ENCODE assay signal across 20 cellular contexts in genomic region chr14:28308727-28309126, GRCh38.
DNase-seq lines count a peak whose midpoint lies in the region; ATAC-seq and TF ChIP-seq lines count a peak whose summit lies in the region.
"Had no signal": no experiment of that assay in that cellular context is flagged by ENCODE, and none has a peak within 500 bp of the region (broad histone marks: within the 10 kb centered on the region; RNA-seq: fewer than 3 reads in every experiment).

No MANE protein-coding gene starts in this region.

- H3K27me3 ChIP-seq in endodermal cell (ENCODE audit: control insufficient read depth, insufficient read depth, low read length, poor library complexity, severe bottlenecking): no peaks in the 10 kb centered on the region
- H3K27me3 ChIP-seq: BLaER1, right lobe of liver had no signal

- H3K9me3 ChIP-seq in endodermal cell (ENCODE audit: control insufficient read depth, low read length): no peaks in the 10 kb centered on the region
- H3K9me3 ChIP-seq in mesodermal cell (ENCODE audit: control insufficient read depth, low read length): no peaks in the 10 kb centered on the region
- H3K9me3 ChIP-seq: BLaER1, right lobe of liver had no signal

- H3K27ac ChIP-seq in endodermal cell (ENCODE audit: low read depth, low read length): peak overlapping the region; percentile 12
- H3K27ac ChIP-seq in mesodermal cell (ENCODE audit: low read depth, low read length, severe bottlenecking): peak overlapping the region; percentile 95
- H3K27ac ChIP-seq: BLaER1, right lobe of liver, WERI-Rb-1 had no signal

- H3K4me1 ChIP-seq in endodermal cell (ENCODE audit: control insufficient read depth, insufficient read depth, low read length) (no peaks in the 10 kb centered on the region), mesodermal cell (ENCODE audit: control insufficient read depth, insufficient read depth, low read length, poor library complexity, severe bottlenecking) (peaks cover 26% of the 10 kb centered on the region)
- H3K4me1 ChIP-seq: BLaER1, right lobe of liver had no signal

- no peak for TF ChIP-seq CTCF in endodermal cell (conservative IDR thresholded peaks at IDR 0.05)

- no peaks in the 10 kb centered on the region for H3K27me3 Mint-ChIP-seq in endodermal cell (ENCODE audit: insufficient read depth)
- H3K27me3 Mint-ChIP-seq: stimulated activated naive CD8-positive, alpha-beta T cell treated with anti-CD3 and anti-CD28 coated beads, Interleukin-15, Interleukin-2, amounts not matched to agents 100 ng/mL and 50 ng/mL, for 24 hours had no signal

- H3K36me3 ChIP-seq in endodermal cell (ENCODE audit: control insufficient read depth, insufficient read depth, low read length) (no peaks in the 10 kb centered on the region), mesodermal cell (ENCODE audit: control insufficient read depth, insufficient read depth, low read length) (no peaks in the 10 kb centered on the region)
- H3K36me3 ChIP-seq: BLaER1, right lobe of liver, WERI-Rb-1 had no signal

- peaks cover 6% of the 10 kb centered on the region for H3K4me1 Mint-ChIP-seq in endodermal cell
- H3K4me1 Mint-ChIP-seq: nephron had no signal

- DNase-seq in Daoy (ENCODE audit: low read depth) (peak; percentile 87), RKO (ENCODE audit: low spot score) (peak; percentile 43), endodermal cell (no peak), DMS 273 treated with DMSO at 0.1 percent for 48 hours (lab: John Stamatoyannopoulos, UW) (no peak), midbrain (lab: John Stamatoyannopoulos, UW) (no peak), NCI-H446 (lab: John Stamatoyannopoulos, UW) (no peak)
- DNase-seq: activated naive CD4-positive, alpha-beta T cell treated with anti-CD3 and anti-CD28 coated beads, Interleukin-2, amount 50 U/mL, for 16 hours; dermis blood vessel endothelial cell; glutamatergic neuron; IMR-90; left colon; NCI-H1694 treated with DMSO at 0.1 percent for 48 hours; NCI-H82; right lobe of liver; WERI-Rb-1 had no signal

- no peak overlapping the region for H3K27ac Mint-ChIP-seq in endodermal cell
- H3K27ac Mint-ChIP-seq: nephron; stimulated activated naive CD8-positive, alpha-beta T cell treated with anti-CD3 and anti-CD28 coated beads, Interleukin-15, Interleukin-2, amounts not matched to agents 100 ng/mL and 50 ng/mL, for 24 hours had no signal

- H3K36me3 Mint-ChIP-seq in endodermal cell (ENCODE audit: low read depth): no peaks in the 10 kb centered on the region

- no peak overlapping the region for H3K4me3 Mint-ChIP-seq in endodermal cell
- H3K4me3 Mint-ChIP-seq: nephron; stimulated activated naive CD8-positive, alpha-beta T cell treated with anti-CD3 and anti-CD28 coated beads, Interleukin-15, Interleukin-2, amounts not matched to agents 100 ng/mL and 50 ng/mL, for 24 hours had no signal

- H3K4me3 ChIP-seq in endodermal cell (ENCODE audit: low read length) (no peak overlapping the region), mesodermal cell (ENCODE audit: extremely low read depth, insufficient read depth, low read length, poor library complexity, severe bottlenecking) (no peak overlapping the region)
- H3K4me3 ChIP-seq: BLaER1, right lobe of liver had no signal

- ATAC-seq in HG03442 (IDR thresholded peaks at IDR 0.05; ENCODE audit: unreplicated experiment): no peak
- ATAC-seq: left colon, right lobe of liver had no signal

- H3K9ac ChIP-seq in endodermal cell (ENCODE audit: extremely low read depth, low read length, poor library complexity, severe bottlenecking): no peak overlapping the region
- H3K9ac ChIP-seq: BLaER1 had no signal

- peaks cover 6% of the 10 kb centered on the region for H3K9me3 Mint-ChIP-seq in endodermal cell
- H3K9me3 Mint-ChIP-seq: nephron had no signal

- 50 to 76% methylated on average over 1 of the region's 1 CpG for WGBS in endodermal cell (ENCODE audit: insufficient coverage in 1 of 2, insufficient read length in 1 of 2), 2 experiments
- WGBS in mesodermal cell (ENCODE audit: insufficient coverage in 2 of 2), 2 experiments: 75% methylated on average over 1 of the region's 1 CpG; no CpG with 5 or more reads in 1 of the 2 experiments

Comparison
In these comparisons a context has a peak if more than half of its experiments do, and no peak if none do; other contexts are left out.
1. DNase-seq: peak in Daoy (single experiment) and RKO (single experiment); none in endodermal cell (single experiment), DMS 273 treated with DMSO at 0.1 percent for 48 hours (single experiment), midbrain (single experiment) and NCI-H446 (0 of 2).